Comparison of ENCODE assay signal across 9 cellular contexts in the genomic region with DNA sequence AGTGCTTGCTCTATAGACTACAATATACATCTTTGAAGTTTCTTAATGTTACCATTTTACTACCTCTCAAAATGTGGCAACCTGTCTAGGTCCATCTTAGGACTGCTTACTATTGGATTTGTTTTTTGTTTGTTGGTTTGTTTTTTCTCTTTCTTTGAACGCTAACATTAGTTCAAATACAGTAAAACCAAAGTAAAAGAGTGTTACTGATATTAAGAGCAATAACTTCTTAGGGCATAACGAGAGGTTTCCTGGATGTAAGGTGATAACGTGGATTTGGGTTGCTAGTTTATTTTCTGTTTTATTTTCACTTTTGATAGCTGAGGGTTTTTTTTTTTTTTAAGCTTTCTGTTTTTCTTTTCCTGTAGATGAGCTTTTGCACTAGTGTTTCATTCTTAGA. TPM values are rescaled to one million over a fixed set of nuclear protein-coding genes. Genes with fewer than 3 reads are reported as not detected.
DNase-seq lines count a peak whose midpoint lies in the region; ATAC-seq lines count a peak whose summit lies in the region.
"Had no signal": no experiment of that assay in that cellular context is flagged by ENCODE, and none has a peak within 500 bp of the region (broad histone marks: within the 10 kb centered on the region; RNA-seq: fewer than 3 reads in every experiment).

No MANE protein-coding gene starts in this region.

- H3K36me3 ChIP-seq in naive thymus-derived CD4-positive, alpha-beta T cell (ENCODE audit: control insufficient read depth in 2 of 3, insufficient read depth in 3 of 3, low read length in 3 of 3): no peaks in the 10 kb centered on the region

- POLR2A ChIA-PET in activated CD4-positive, alpha-beta T cell treated with anti-CD3 and anti-CD28 coated beads for 36 hours (lab: Charles Lee): no interaction called here
- POLR2A ChIA-PET in naive thymus-derived CD4-positive, alpha-beta T cell (lab: Charles Lee): no interaction called here

- H3K9me3 ChIP-seq in naive thymus-derived CD4-positive, alpha-beta T cell (ENCODE audit: control insufficient read depth in 2 of 3, low read length in 3 of 3): no peaks in the 10 kb centered on the region

- peaks cover 25% of the 10 kb centered on the region for H3K36me3 Mint-ChIP-seq in activated CD4-positive, alpha-beta T cell treated with anti-CD3 and anti-CD28 coated beads for 36 hours (ENCODE audit: low read depth)
- peaks cover 9% of the 10 kb centered on the region for H3K36me3 Mint-ChIP-seq in IgD-negative memory B cell
- peaks cover 5 to 42% (median 27%) of the 10 kb centered on the region in 5 donors for H3K36me3 Mint-ChIP-seq in naive thymus-derived CD4-positive, alpha-beta T cell

- H3K4me3 ChIP-seq in naive thymus-derived CD4-positive, alpha-beta T cell (ENCODE audit: low read length): peak overlapping the region; percentile 6

- no peak for DNase-seq in activated CD4-positive, alpha-beta T cell treated with anti-CD3 and anti-CD28 coated beads for 36 hours
- no peak for DNase-seq in activated CD4-positive, alpha-beta T cell treated with anti-CD3 and anti-CD28 coated beads for 1 hour
- DNase-seq in naive thymus-derived CD4-positive, alpha-beta T cell: peak in 5 of 9 donors; percentile 3 to 25 (median 20)
- DNase-seq in caudate nucleus (lab: John Stamatoyannopoulos, UW): no peak
- no peak for DNase-seq in NK-92 treated with Interleukin-12 subunit alpha and Interleukin-12 subunit beta, amount 100 ng/mL, for 24 hours (lab: John Stamatoyannopoulos, UW)
- no peak for DNase-seq in ureter (ENCODE audit: low spot score)

- CTCF ChIA-PET in activated CD4-positive, alpha-beta T cell treated with anti-CD3 and anti-CD28 coated beads for 36 hours (lab: Charles Lee): interaction anchor here (0.6 to 1.8 kb wide), 7 partner anchors 17 to 340 kb away, joined by 3 to 8 read pairs (median 3); no protein-coding TSS in a partner anchor
- CTCF ChIA-PET in naive thymus-derived CD4-positive, alpha-beta T cell (lab: Charles Lee): interaction anchor here (1.3 kb wide), 1 partner anchor 43 kb away, joined by 3 read pairs; a partner anchor contains a TSS

- ATAC-seq in activated CD4-positive, alpha-beta T cell treated with anti-CD3 and anti-CD28 coated beads for 36 hours: peak; percentile 71
- ATAC-seq in GM21447 (IDR thresholded peaks at IDR 0.05; ENCODE audit: unreplicated experiment): peak; percentile 75
- no peak for ATAC-seq in naive thymus-derived CD4-positive, alpha-beta T cell

- H3K27ac ChIP-seq in naive thymus-derived CD4-positive, alpha-beta T cell (ENCODE audit: low read depth, low read length): peak overlapping the region; percentile 14
- H3K27ac ChIP-seq in caudate nucleus (ENCODE audit: low read depth, low read length): no peak overlapping the region
- H3K27ac ChIP-seq: parathyroid adenoma had no signal

- intact Hi-C loops in activated CD4-positive, alpha-beta T cell treated with anti-CD3 and anti-CD28 coated beads for 36 hours (cut with DNase I, micrococcal nuclease): loop anchor here (1.0 to 10.0 kb wide), 2 partner anchors 44 to 47 kb away; a partner anchor contains a TSS
- intact Hi-C loops in naive thymus-derived CD4-positive, alpha-beta T cell (cut with micrococcal nuclease): loop anchor here in 1 of 2 donors (1.0 kb wide), 2 partner anchors 16 to 44 kb away; a partner anchor contains a TSS

- H3K27ac Mint-ChIP-seq in activated CD4-positive, alpha-beta T cell treated with anti-CD3 and anti-CD28 coated beads for 36 hours: peak overlapping the region; percentile 87
- H3K27ac Mint-ChIP-seq in IgD-negative memory B cell: peak overlapping the region in 2 of 3 donors; percentile 60 to 68
- peak overlapping the region; percentile 83 to 98 (median 88) for H3K27ac Mint-ChIP-seq in naive thymus-derived CD4-positive, alpha-beta T cell

- H3K27me3 ChIP-seq in naive thymus-derived CD4-positive, alpha-beta T cell (ENCODE audit: control insufficient read depth in 2 of 2, insufficient read depth in 2 of 2, low read length in 2 of 2): no peaks in the 10 kb centered on the region

- H3K4me3 Mint-ChIP-seq in activated CD4-positive, alpha-beta T cell treated with anti-CD3 and anti-CD28 coated beads for 36 hours: peak overlapping the region; percentile 65
- peak overlapping the region; percentile 73 to 94 (median 85) for H3K4me3 Mint-ChIP-seq in IgD-negative memory B cell
- H3K4me3 Mint-ChIP-seq in naive thymus-derived CD4-positive, alpha-beta T cell: peak overlapping the region; percentile 56 to 89 (median 85)

- H3K27me3 Mint-ChIP-seq in activated CD4-positive, alpha-beta T cell treated with anti-CD3 and anti-CD28 coated beads for 36 hours: no peaks in the 10 kb centered on the region
- H3K27me3 Mint-ChIP-seq in IgD-negative memory B cell: no peaks in the 10 kb centered on the region
- no peaks in the 10 kb centered on the region for H3K27me3 Mint-ChIP-seq in naive thymus-derived CD4-positive, alpha-beta T cell

- no peaks in the 10 kb centered on the region for H3K4me1 ChIP-seq in naive thymus-derived CD4-positive, alpha-beta T cell (ENCODE audit: control insufficient read depth in 2 of 2, insufficient read depth in 2 of 2, low read length in 2 of 2)
- H3K4me1 ChIP-seq: parathyroid adenoma had no signal

- H3K9me3 Mint-ChIP-seq in activated CD4-positive, alpha-beta T cell treated with anti-CD3 and anti-CD28 coated beads for 36 hours (ENCODE audit: low read depth): peaks cover 4% of the 10 kb centered on the region
- H3K9me3 Mint-ChIP-seq in IgD-negative memory B cell: peaks cover 0 to 7% (median 3%) of the 10 kb centered on the region in 3 donors
- peaks cover 0 to 5% (median 0%) of the 10 kb centered on the region in 11 donors for H3K9me3 Mint-ChIP-seq in naive thymus-derived CD4-positive, alpha-beta T cell

- peaks cover 25% of the 10 kb centered on the region for H3K4me1 Mint-ChIP-seq in activated CD4-positive, alpha-beta T cell treated with anti-CD3 and anti-CD28 coated beads for 36 hours
- H3K4me1 Mint-ChIP-seq in IgD-negative memory B cell: peaks cover 10 to 17% (median 13%) of the 10 kb centered on the region in 3 donors
- peaks cover 16 to 35% (median 29%) of the 10 kb centered on the region in 7 donors for H3K4me1 Mint-ChIP-seq in naive thymus-derived CD4-positive, alpha-beta T cell

RNA-seq across cellular contexts. Expression of a gene that starts 43.6 kb away (rescaled TPM):
- total RNA-seq in activated CD4-positive, alpha-beta T cell treated with anti-CD3 and anti-CD28 coated beads for 36 hours: 10 to 100 TPM; 25.5 to 26.0 TPM
- polyA plus RNA-seq in IgD-negative memory B cell: 8.9 TPM
- 10 to 100 TPM in 4 of 5 experiments, 1 to 10 TPM in 1; 8.3 to 26.8 (median 12.8) TPM for total RNA-seq in naive thymus-derived CD4-positive, alpha-beta T cell
- 1 to 10 TPM; 3.4 to 6.8 TPM for polyA plus RNA-seq in naive thymus-derived CD4-positive, alpha-beta T cell
- total RNA-seq in ureter: 25.5 TPM

Comparison
In these comparisons a context has a peak if more than half of its experiments do, and no peak if none do; other contexts are left out.
1. DNase-seq: peak in naive thymus-derived CD4-positive, alpha-beta T cell (5 of 9); none in activated CD4-positive, alpha-beta T cell treated with anti-CD3 and anti-CD28 coated beads for 36 hours (single experiment), activated CD4-positive, alpha-beta T cell treated with anti-CD3 and anti-CD28 coated beads for 1 hour (single experiment), caudate nucleus (0 of 61), NK-92 treated with Interleukin-12 subunit alpha and Interleukin-12 subunit beta, amount 100 ng/mL, for 24 hours (single experiment) and ureter (single experiment).
2. Peak in every context shown above with its lines, with median percentiles within 50 percentile points of each other: H3K27ac Mint-ChIP-seq and H3K4me3 Mint-ChIP-seq.